Comparison of ENCODE assay signal across 9 cellular contexts in genomic region chr5:138975098-138975847, GRCh38.
DNase-seq lines count a peak whose midpoint lies in the region; ATAC-seq and TF ChIP-seq lines count a peak whose summit lies in the region.
"Had no signal": no experiment of that assay in that cellular context is flagged by ENCODE, and none has a peak within 500 bp of the region (broad histone marks: within the 10 kb centered on the region; RNA-seq: fewer than 3 reads in every experiment).

No MANE protein-coding gene starts in this region.

- no peaks in the 10 kb centered on the region for H3K27me3 ChIP-seq in stomach

- TF ChIP-seq CTCF in stomach (IDR thresholded peaks at IDR 0.05) (no peak), GM20000 (IDR thresholded peaks at IDR 0.05; ENCODE audit: extremely low read depth, missing control alignments) (no peak)

- no peaks in the 10 kb centered on the region for H3K9me3 Mint-ChIP-seq in stimulated activated effector memory CD8-positive, alpha-beta T cell treated with anti-CD3 and anti-CD28 coated beads, Interleukin-12 subunit alpha, Interleukin-12 subunit beta, amount 100 ng/mL, for 72 hours
- H3K9me3 Mint-ChIP-seq: activated naive CD4-positive, alpha-beta T cell treated with anti-CD3 and anti-CD28 coated beads, Interleukin-2, amount 50 U/mL, for 24 hours had no signal

- ATAC-seq in stimulated activated effector memory CD8-positive, alpha-beta T cell treated with anti-CD3 and anti-CD28 coated beads, Interleukin-12 subunit alpha, Interleukin-12 subunit beta, amount 100 ng/mL, for 72 hours, result no peak

- H3K4me1 ChIP-seq in stomach, result peaks cover 8 to 49% (median 29%) of the 10 kb centered on the region in 4 donors

- H3K4me1 Mint-ChIP-seq in stimulated activated effector memory CD8-positive, alpha-beta T cell treated with anti-CD3 and anti-CD28 coated beads, Interleukin-12 subunit alpha, Interleukin-12 subunit beta, amount 100 ng/mL, for 72 hours, result peaks cover 12% of the 10 kb centered on the region

- no peak for TF ChIP-seq EP300 in stomach (IDR thresholded peaks at IDR 0.05)

- no peak overlapping the region for H3K4me3 ChIP-seq in stomach

- no peak overlapping the region for H3K27ac Mint-ChIP-seq in stimulated activated effector memory CD8-positive, alpha-beta T cell treated with anti-CD3 and anti-CD28 coated beads, Interleukin-12 subunit alpha, Interleukin-12 subunit beta, amount 100 ng/mL, for 72 hours
- H3K27ac Mint-ChIP-seq: activated naive CD4-positive, alpha-beta T cell treated with anti-CD3 and anti-CD28 coated beads, Interleukin-2, amount 50 U/mL, for 24 hours had no signal

- no peaks in the 10 kb centered on the region for H3K36me3 ChIP-seq in stomach

- no peaks in the 10 kb centered on the region for H3K9me3 ChIP-seq in stomach

- DNase-seq in HT1080 (ENCODE audit: low read depth) (peak; percentile 43), inferior parietal cortex (ENCODE audit: extremely low spot score) (peak; percentile 37), stomach (no peak), HuH-7.5 (ENCODE audit: low spot score) (no peak), GM20000 (ENCODE audit: low spot score) (no peak), NCI-H1048 (lab: John Stamatoyannopoulos, UW) (no peak)
- no peak for DNase-seq in stimulated activated effector memory CD8-positive, alpha-beta T cell treated with anti-CD3 and anti-CD28 coated beads, Interleukin-12 subunit alpha, Interleukin-12 subunit beta, amount 100 ng/mL, for 72 hours (ENCODE audit: low spot score in 2 of 2)

- intact Hi-C loops in stomach (cut with DNase I; ENCODE audit: low total_unique reads), result no loop called here

- H3K4me3 Mint-ChIP-seq in stimulated activated effector memory CD8-positive, alpha-beta T cell treated with anti-CD3 and anti-CD28 coated beads, Interleukin-12 subunit alpha, Interleukin-12 subunit beta, amount 100 ng/mL, for 72 hours, result no peak overlapping the region
- H3K4me3 Mint-ChIP-seq: activated naive CD4-positive, alpha-beta T cell treated with anti-CD3 and anti-CD28 coated beads, Interleukin-2, amount 50 U/mL, for 24 hours had no signal

- no peaks in the 10 kb centered on the region for H3K36me3 Mint-ChIP-seq in stimulated activated effector memory CD8-positive, alpha-beta T cell treated with anti-CD3 and anti-CD28 coated beads, Interleukin-12 subunit alpha, Interleukin-12 subunit beta, amount 100 ng/mL, for 72 hours

- no peak for TF ChIP-seq POLR2A in stomach (IDR thresholded peaks at IDR 0.05)

- H3K27ac ChIP-seq in angular gyrus (ENCODE audit: low read depth, low read length) (peak overlapping the region; percentile 41), stomach (peak overlapping the region in 4 of 5 donors; percentile 47 to 80 (median 73))

- 75 to 85% (median 81%) methylated on average over 9 to 10 of the region's 10 CpGs for WGBS in stomach, 5 donors

Comparison
In these comparisons a context has a peak if more than half of its experiments do, and no peak if none do; other contexts are left out.
1. DNase-seq: peak in HT1080 (single experiment) and inferior parietal cortex (single experiment); none in stomach (single experiment), HuH-7.5 (single experiment), GM20000 (single experiment), stimulated activated effector memory CD8-positive, alpha-beta T cell treated with anti-CD3 and anti-CD28 coated beads, Interleukin-12 subunit alpha, Interleukin-12 subunit beta, amount 100 ng/mL, for 72 hours (0 of 2) and NCI-H1048 (single experiment).